ENCODE assay signal across 2 cellular contexts in genomic region chr7:133705596-133705995, GRCh38.
TF ChIP-seq lines count a peak whose summit lies in the region.

No MANE protein-coding gene starts in this region.

TF ChIP-seq in K562, 482 proteins besides CTCF, POLR2A, EP300 and RAD21 (continued from another document):
- TF ChIP-seq CEBPG (CRISPR knock-in tag; IDR thresholded peaks at IDR 0.05) (no peak), CEBPG (tag; conservative IDR thresholded peaks at IDR 0.05 in 1 of 2, IDR thresholded peaks at IDR 0.05 in 1 of 2) (peak in 1 of 2 experiments; percentile 74; a peak in 2 of 4 replicates), MIER1 (IDR thresholded peaks at IDR 0.05; ENCODE audit: low read depth) (no peak), ZNF121 (CRISPR knock-in tag; conservative IDR thresholded peaks at IDR 0.05) (no peak), JUN (IDR thresholded peaks at IDR 0.05; ENCODE audit: borderline replicate concordance, low read depth, low read length) (peak; percentile 57; the same call in 1 of the 2 replicates), JUN (CRISPR knock-in tag; IDR thresholded peaks at IDR 0.05; ENCODE audit: borderline replicate concordance) (no peak)
TF ChIP-seq in K562: peak in this region for 6.

TF ChIP-seq in neural cell, 6 proteins besides CTCF, POLR2A, EP300 and RAD21 (continued from another document):
- no peak for TF ChIP-seq POLR2AphosphoS5 (IDR thresholded peaks at IDR 0.05)
- TF ChIP-seq MXI1 (conservative IDR thresholded peaks at IDR 0.05; ENCODE audit: poor library complexity, severe bottlenecking): no peak
TF ChIP-seq in neural cell: peak in this region for 0.
